In genomic region chr3:76024640-76025039, GRCh38 we compare ENCODE assay signal across 10 cellular contexts.
DNase-seq lines count a peak whose midpoint lies in the region; ATAC-seq and TF ChIP-seq lines count a peak whose summit lies in the region.
"Had no signal": no experiment of that assay in that cellular context is flagged by ENCODE, and none has a peak within 500 bp of the region (broad histone marks: within the 10 kb centered on the region; RNA-seq: fewer than 3 reads in every experiment).

No MANE protein-coding gene starts in this region.

- CTCF ChIA-PET in PC-9 (lab: Charles Lee), result interaction anchor here (0.6 kb wide), 1 partner anchor 83 kb away, joined by 3 read pairs; no protein-coding TSS in a partner anchor

- no peak overlapping the region for H3K4me3 ChIP-seq in left ventricle myocardium inferior
- H3K4me3 ChIP-seq in right cardiac atrium (ENCODE audit: low read length), result no peak overlapping the region
- no peak overlapping the region for H3K4me3 ChIP-seq in PC-9
- no peak overlapping the region for H3K4me3 ChIP-seq in fibroblast of pulmonary artery (replicated peaks; ENCODE audit: low read depth, low read length)
- H3K4me3 ChIP-seq: gastroesophageal sphincter, spleen had no signal

- intact Hi-C loops in left ventricle myocardium inferior (cut with micrococcal nuclease) (no loop called here), right cardiac atrium (cut with DNase I) (no loop called here), PC-9 (cut with micrococcal nuclease; ENCODE audit: unreplicated experiment) (no loop called here)

- WGBS in right cardiac atrium, result 33% methylated on average over 2 of the region's 2 CpGs

- no peaks in the 10 kb centered on the region for H3K9me2 ChIP-seq in PC-9 (ENCODE audit: insufficient read depth)

- TF ChIP-seq CTCF in left ventricle myocardium inferior (IDR thresholded peaks at IDR 0.05; ENCODE audit: borderline replicate concordance), result peak; percentile 53
- peak; percentile 60 for TF ChIP-seq CTCF in PC-9 (conservative IDR thresholded peaks at IDR 0.05)
- TF ChIP-seq CTCF in fibroblast of pulmonary artery (IDR thresholded peaks at IDR 0.05; ENCODE audit: low read length, missing control alignments), result peak; percentile 21

- H4K20me1 ChIP-seq in PC-9 (ENCODE audit: insufficient read depth), result no peaks in the 10 kb centered on the region

- H3F3A ChIP-seq in PC-9 (ENCODE audit: insufficient read depth, low read depth), result no peaks in the 10 kb centered on the region

- H3K4me1 ChIP-seq in left ventricle myocardium inferior, result no peaks in the 10 kb centered on the region
- no peaks in the 10 kb centered on the region for H3K4me1 ChIP-seq in right cardiac atrium (ENCODE audit: control insufficient read depth, insufficient read depth, low read length)
- no peaks in the 10 kb centered on the region for H3K4me1 ChIP-seq in PC-9 (replicated peaks; ENCODE audit: insufficient read depth)
- H3K4me1 ChIP-seq: gastroesophageal sphincter had no signal

- H2AFZ ChIP-seq in PC-9, result no peak overlapping the region

- H3K27ac ChIP-seq in left ventricle myocardium inferior (replicated peaks) (no peak overlapping the region), right cardiac atrium (ENCODE audit: low read length) (no peak overlapping the region), PC-9 (no peak overlapping the region)
- H3K27ac ChIP-seq: gastroesophageal sphincter, spleen had no signal

- H3K27me3 ChIP-seq in left ventricle myocardium inferior (ENCODE audit: low read depth), result no peaks in the 10 kb centered on the region
- H3K27me3 ChIP-seq in right cardiac atrium (ENCODE audit: control insufficient read depth, insufficient read depth), result no peaks in the 10 kb centered on the region
- no peaks in the 10 kb centered on the region for H3K27me3 ChIP-seq in PC-9 (ENCODE audit: insufficient read depth, low read depth)
- H3K27me3 ChIP-seq: gastroesophageal sphincter, spleen had no signal

- H3K79me2 ChIP-seq in PC-9 (ENCODE audit: low read depth), result no peaks in the 10 kb centered on the region

- POLR2A ChIA-PET in PC-9 (lab: Charles Lee; ENCODE audit: unreplicated experiment), result no interaction called here

- H3K36me3 ChIP-seq in left ventricle myocardium inferior (no peaks in the 10 kb centered on the region), PC-9 (ENCODE audit: low read depth) (no peaks in the 10 kb centered on the region)
- H3K36me3 ChIP-seq: gastroesophageal sphincter, spleen had no signal

- DNase-seq in left ventricle myocardium inferior (no peak), right cardiac atrium (no peak), PC-9 (no peak), fibroblast of pulmonary artery (ENCODE audit: low read depth) (peak; percentile 14), iPS-NIHi7 (ENCODE audit: extremely low spot score) (no peak)
- DNase-seq in activated CD4-positive, CD25-positive, alpha-beta regulatory T cell (lab: John Stamatoyannopoulos, UW), result no peak
- DNase-seq: spleen had no signal

- no peak for ATAC-seq in right cardiac atrium
- no peak for ATAC-seq in HG03460 (IDR thresholded peaks at IDR 0.05; ENCODE audit: unreplicated experiment)
- ATAC-seq in GM21367 (IDR thresholded peaks at IDR 0.05; ENCODE audit: unreplicated experiment), result no peak
- ATAC-seq: gastroesophageal sphincter had no signal

- BruUV-seq in PC-9 (replicated peaks; lab: Mats Ljungman, UMichigan), result no TSS peak

- no peak overlapping the region for H3K4me2 ChIP-seq in PC-9

- H3K9me3 ChIP-seq in left ventricle myocardium inferior (replicated peaks) (no peaks in the 10 kb centered on the region), right cardiac atrium (ENCODE audit: control insufficient read depth, low read length) (no peaks in the 10 kb centered on the region), PC-9 (ENCODE audit: insufficient read depth, low read depth) (no peaks in the 10 kb centered on the region)
- H3K9me3 ChIP-seq: gastroesophageal sphincter had no signal
